ENCODE assay signal across 34 cellular contexts in genomic region chr18:50447952-50448351, GRCh38.
"Had no signal": no experiment of that assay in that cellular context is flagged by ENCODE, and none has a peak within 500 bp of the region (broad histone marks: within the 10 kb centered on the region; RNA-seq: fewer than 3 reads in every experiment).

No MANE protein-coding gene starts in this region.

- H3K27ac ChIP-seq: cardiac muscle cell, SJCRH30, SK-N-MC had no signal

- H3K27me3 ChIP-seq: cardiac muscle cell, SJCRH30 had no signal

- H3K4me1 ChIP-seq: SJCRH30 had no signal

- H3K27ac Mint-ChIP-seq: activated B cell treated with CpG ODN at 0.5 μM for 24 hours; activated CD4-positive, alpha-beta memory T cell treated with anti-CD3 and anti-CD28 coated beads, Interleukin-2, amount 10 ng/mL, durations not matched to agents 7 days and 5 days; activated CD8-positive, alpha-beta memory T cell treated with anti-CD3 and anti-CD28 coated beads, Interleukin-2, amount 10 ng/mL, durations not matched to agents 7 days and 5 days; activated naive CD8-positive, alpha-beta T cell treated with anti-CD3 and anti-CD28 coated beads for 36 hours; activated T-cell treated with anti-CD3 and anti-CD28 coated beads, Interleukin-2, amount 50 U/mL, for 72 hours; activated T-helper 17 cell treated with anti-CD3 and anti-CD28 coated beads, Interleukin-2, amount 50 U/mL, for 72 hours; T-helper 1 cell treated with Interleukin-12 subunit alpha and Interleukin-12 subunit beta and Interleukin-4 antibody, amounts not matched to agents 30 μg/mL and 1 μg/mL, for 36 hours; T-helper 2 cell treated with Interferon-gamma antibody and Interleukin-4, amounts not matched to agents 5 μg/mL and 100 μg/mL, for 36 hours had no signal

- H3K9me3 Mint-ChIP-seq: central memory CD8-positive, alpha-beta T cell had no signal

- H3K4me1 Mint-ChIP-seq: activated B cell treated with CpG ODN at 0.5 μM for 24 hours; activated CD4-positive, alpha-beta memory T cell treated with anti-CD3 and anti-CD28 coated beads, Interleukin-2, amount 10 ng/mL, durations not matched to agents 7 days and 5 days; activated CD8-positive, alpha-beta memory T cell treated with anti-CD3 and anti-CD28 coated beads, Interleukin-2, amount 10 ng/mL, durations not matched to agents 7 days and 5 days; activated naive CD8-positive, alpha-beta T cell treated with anti-CD3 and anti-CD28 coated beads for 36 hours; activated T-helper 17 cell treated with anti-CD3 and anti-CD28 coated beads, Interleukin-2, amount 50 U/mL, for 72 hours; central memory CD8-positive, alpha-beta T cell had no signal

- H3K36me3 ChIP-seq: cardiac muscle cell, SJCRH30 had no signal

- H3K4me3 ChIP-seq: cardiac muscle cell, K562, SJCRH30, SK-N-MC had no signal

- DNase-seq: activated B cell treated with CpG ODN at 0.5 μM for 24 hours; activated CD4-positive, alpha-beta memory T cell treated with anti-CD3 and anti-CD28 coated beads, Interleukin-2, amount 10 ng/mL, durations not matched to agents 7 days and 5 days; activated CD4-positive, alpha-beta T cell treated with anti-CD3 and anti-CD28 coated beads for 4 hours; activated CD4-positive, CD25-positive, alpha-beta regulatory T cell treated with anti-CD3 and anti-CD28 coated beads, Interleukin-2, amount 50 U/mL, for 72 hours; activated CD8-positive, alpha-beta memory T cell treated with anti-CD3 and anti-CD28 coated beads for 24 hours; activated CD8-positive, alpha-beta memory T cell treated with anti-CD3 and anti-CD28 coated beads, Interleukin-2, amount 10 ng/mL, durations not matched to agents 7 days and 5 days; activated effector memory CD4-positive, alpha-beta T cell treated with anti-CD3 and anti-CD28 coated beads, Interleukin-2, amount 50 U/mL, for 16 hours; activated naive CD4-positive, alpha-beta T cell; activated naive CD4-positive, alpha-beta T cell treated with anti-CD3 and anti-CD28 coated beads, Interleukin-2, amount 50 U/mL, for 16 hours; activated naive CD8-positive, alpha-beta T cell treated with anti-CD3 and anti-CD28 coated beads for 36 hours; activated T-cell treated with anti-CD3 and anti-CD28 coated beads, Interleukin-2, amount 50 U/mL, for 1 hour; activated T-cell treated with anti-CD3 and anti-CD28 coated beads, Interleukin-2, amount 50 U/mL, for 72 hours; amniotic stem cell; aorta; NCI-H1048; NCI-H1105 treated with DMSO at 0.1 percent for 48 hours; NCI-H1436; NCI-H1694; NCI-H1930; NCI-H2081 treated with DMSO at 0.1 percent for 48 hours; NCI-H345; NCI-H526 treated with DMSO at 0.1 percent for 48 hours; NCI-H774; SHP77; SJCRH30 had no signal

- H3K36me3 Mint-ChIP-seq: activated CD8-positive, alpha-beta memory T cell treated with anti-CD3 and anti-CD28 coated beads, Interleukin-2, amount 10 ng/mL, durations not matched to agents 7 days and 5 days; activated naive CD8-positive, alpha-beta T cell treated with anti-CD3 and anti-CD28 coated beads for 36 hours had no signal

- FAIRE-seq: K562, TTC549 had no signal

- ATAC-seq: activated CD8-positive, alpha-beta memory T cell treated with anti-CD3 and anti-CD28 coated beads, Interleukin-2, amount 10 ng/mL, durations not matched to agents 7 days and 5 days; activated T-cell treated with anti-CD3 and anti-CD28 coated beads, Interleukin-2, amount 50 U/mL, for 72 hours; activated T-helper 17 cell treated with anti-CD3 and anti-CD28 coated beads, Interleukin-2, amount 50 U/mL, for 72 hours; K562; Panc1 had no signal

- H3K4me3 Mint-ChIP-seq: activated B cell treated with CpG ODN at 0.5 μM for 24 hours; activated CD4-positive, alpha-beta memory T cell treated with anti-CD3 and anti-CD28 coated beads, Interleukin-2, amount 10 ng/mL, durations not matched to agents 7 days and 5 days; activated CD8-positive, alpha-beta memory T cell treated with anti-CD3 and anti-CD28 coated beads, Interleukin-2, amount 10 ng/mL, durations not matched to agents 7 days and 5 days; activated naive CD8-positive, alpha-beta T cell treated with anti-CD3 and anti-CD28 coated beads for 36 hours; activated T-cell treated with anti-CD3 and anti-CD28 coated beads, Interleukin-2, amount 50 U/mL, for 72 hours; activated T-helper 17 cell treated with anti-CD3 and anti-CD28 coated beads, Interleukin-2, amount 50 U/mL, for 72 hours; central memory CD8-positive, alpha-beta T cell; T-helper 1 cell treated with Interleukin-12 subunit alpha and Interleukin-12 subunit beta and Interleukin-4 antibody, amounts not matched to agents 30 μg/mL and 1 μg/mL, for 36 hours; T-helper 2 cell treated with Interferon-gamma antibody and Interleukin-4, amounts not matched to agents 5 μg/mL and 100 μg/mL, for 36 hours had no signal

- H3K9me3 ChIP-seq: SJCRH30 had no signal
